Comparison of ENCODE assay signal across 9 cellular contexts in the genomic region with DNA sequence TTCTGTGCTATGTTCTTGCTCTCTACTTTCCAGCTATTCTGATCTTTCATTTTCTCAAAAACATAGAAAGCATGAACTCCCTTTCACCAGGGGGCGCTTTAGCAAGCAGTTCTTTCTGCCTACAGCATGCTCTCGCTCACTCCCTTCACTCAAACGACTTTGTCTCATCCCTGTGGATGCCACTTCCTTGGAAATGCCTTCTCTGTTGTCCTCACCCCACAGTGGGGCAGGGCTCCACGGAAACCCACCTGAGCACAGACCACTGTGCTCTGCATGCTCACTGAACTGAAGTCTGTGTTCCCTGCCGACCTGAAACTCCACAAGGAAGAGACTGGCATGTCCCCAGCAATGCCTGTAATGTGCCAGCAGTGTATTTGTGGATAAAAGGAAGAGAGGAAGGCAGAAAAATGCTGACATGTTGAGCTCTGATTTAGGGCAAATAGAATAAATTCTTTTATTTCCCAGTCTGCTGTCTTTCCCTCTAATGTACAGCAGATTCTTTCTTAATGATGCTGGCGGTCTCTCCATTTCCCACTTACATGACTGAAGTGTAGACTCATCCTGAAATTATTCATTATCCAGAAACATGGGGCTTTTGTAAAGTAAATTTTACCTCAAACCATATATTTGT. TPM values are rescaled to one million over a fixed set of nuclear protein-coding genes. Genes with fewer than 3 reads are reported as not detected.
A peak's percentile ranks its signal among the peaks of the same experiment; 100 is the strongest.
DNase-seq lines count a peak whose midpoint lies in the region; ATAC-seq, FAIRE-seq and TF ChIP-seq lines count a peak whose summit lies in the region.
"Had no signal": no experiment of that assay in that cellular context is flagged by ENCODE, and none has a peak within 500 bp of the region (broad histone marks: within the 10 kb centered on the region; RNA-seq: fewer than 3 reads in every experiment).

No MANE protein-coding gene starts in this region.

- H4K91ac ChIP-seq in mesenchymal stem cell (ENCODE audit: low read length): no peak overlapping the region

- no peak overlapping the region for H3K14ac ChIP-seq in mesenchymal stem cell (ENCODE audit: low read length in 2 of 2)

- H3K79me1 ChIP-seq in mesenchymal stem cell (replicated peaks; ENCODE audit: low read length, poor library complexity, severe bottlenecking): peaks cover 2% of the 10 kb centered on the region

- H3K9ac ChIP-seq in mesenchymal stem cell (ENCODE audit: low read length): peak overlapping the region; percentile 40

- peak overlapping the region; percentile 47 for H4K8ac ChIP-seq in mesenchymal stem cell (ENCODE audit: low read length)

- peak; percentile 23 for FAIRE-seq in H54 (lab: Jason Lieb, UNC)

- no peak overlapping the region for H2BK120ac ChIP-seq in mesenchymal stem cell (ENCODE audit: low read depth, low read length)

- no peak for TF ChIP-seq POLR2A in H54 (IDR thresholded peaks at IDR 0.05; ENCODE audit: low read depth, low read length)
- TF ChIP-seq POLR2A in Peyer's patch (IDR thresholded peaks at IDR 0.05): no peak

- H3K4me1 ChIP-seq in Peyer's patch: peaks cover 0 to 5% (median 0%) of the 10 kb centered on the region in 4 donors
- H3K4me1 ChIP-seq in mesenchymal stem cell (ENCODE audit: control insufficient read depth, insufficient read depth, low read depth, low read length): peaks cover 13% of the 10 kb centered on the region

- no peak overlapping the region for H2AFZ ChIP-seq in mesenchymal stem cell (ENCODE audit: low read depth, low read length)

- peak overlapping the region; percentile 57 for H2BK5ac ChIP-seq in mesenchymal stem cell (ENCODE audit: low read depth, low read length, poor library complexity, severe bottlenecking)

- DNase-seq in COR-L47 (lab: John Stamatoyannopoulos, UW) (peak; percentile 55), H54 (ENCODE audit: insufficient read length, low spot score) (peak; percentile 90), Peyer's patch (peak in 1 of 3 donors; percentile 61), dermis microvascular lymphatic vessel endothelial cell (ENCODE audit: low read depth in 2 of 2) (peak; percentile 10 to 31), mesenchymal stem cell (peak; percentile 69), activated gamma-delta T cell treated with Interleukin-2 at 50 U/mL for 16 hours (no peak)

- H3K23ac ChIP-seq in mesenchymal stem cell (ENCODE audit: low read length in 2 of 2): no peak overlapping the region

- peak in 4 of 6 experiments; percentile 25 to 53 (median 47) for TF ChIP-seq CTCF in Peyer's patch (IDR thresholded peaks at IDR 0.05)

- no peak for ATAC-seq in GM19455 (IDR thresholded peaks at IDR 0.05; ENCODE audit: unreplicated experiment)
- no peak for ATAC-seq in HG03457 (IDR thresholded peaks at IDR 0.05; ENCODE audit: unreplicated experiment)
- ATAC-seq: right cardiac atrium had no signal

- H2BK12ac ChIP-seq in mesenchymal stem cell (ENCODE audit: low read length in 2 of 2): peak overlapping the region in 1 of 2 experiments; percentile 44

- no peak overlapping the region for H2AK5ac ChIP-seq in mesenchymal stem cell (ENCODE audit: low read length, severe bottlenecking)

- H3K4me3 ChIP-seq in Peyer's patch: no peak overlapping the region
- peak overlapping the region in 1 of 2 experiments; percentile 53 for H3K4me3 ChIP-seq in mesenchymal stem cell (ENCODE audit: insufficient read depth in 1 of 2, low read depth in 1 of 2, low read length in 2 of 2)

- no peaks in the 10 kb centered on the region for H3K36me3 ChIP-seq in Peyer's patch
- no peaks in the 10 kb centered on the region for H3K36me3 ChIP-seq in mesenchymal stem cell (ENCODE audit: control insufficient read depth in 1 of 2, insufficient read depth in 2 of 2, low read depth in 1 of 2, low read length in 2 of 2)

- H3K27ac ChIP-seq in Peyer's patch (no peak overlapping the region), mesenchymal stem cell (ENCODE audit: low read length, poor library complexity, severe bottlenecking) (peak overlapping the region; percentile 95)

- H3K9me3 ChIP-seq in Peyer's patch (peaks cover 0 to 4% (median 0%) of the 10 kb centered on the region in 4 donors), mesenchymal stem cell (ENCODE audit: control insufficient read depth, low read length) (peaks cover 7% of the 10 kb centered on the region)

- H3K27me3 ChIP-seq in Peyer's patch: peaks cover 0 to 4% of the 10 kb centered on the region in 2 donors
- no peaks in the 10 kb centered on the region for H3K27me3 ChIP-seq in mesenchymal stem cell (ENCODE audit: control insufficient read depth in 1 of 2, insufficient read depth in 1 of 2, low read length in 2 of 2)

- peak overlapping the region; percentile 24 for H3K4me2 ChIP-seq in mesenchymal stem cell (ENCODE audit: low read length, poor library complexity, severe bottlenecking)

- 16% methylated on average over 6 of the region's 6 CpGs for WGBS in mesenchymal stem cell

- H2BK15ac ChIP-seq in mesenchymal stem cell (ENCODE audit: low read depth, poor library complexity, severe bottlenecking): no peak overlapping the region

- H3K4ac ChIP-seq in mesenchymal stem cell (ENCODE audit: low read depth in 1 of 2, low read length in 2 of 2): no peak overlapping the region

- H3K18ac ChIP-seq in mesenchymal stem cell (ENCODE audit: low read depth in 1 of 2, low read length in 2 of 2): peak overlapping the region; percentile 56 to 70

RNA-seq across cellular contexts. Expression of gene ROR2, which starts 4.9 kb away (rescaled TPM):
- 1 to 10 TPM in 3 of 4 donors, under 1 TPM in 1; 0.70 to 9.9 (median 4.1) TPM for total RNA-seq in Peyer's patch
- total RNA-seq in dermis microvascular lymphatic vessel endothelial cell: not detected in 2 replicates
- 7.6 TPM for polyA plus RNA-seq in mesenchymal stem cell (2013, experiment 1 of 2)
- polyA plus RNA-seq in mesenchymal stem cell (2013, experiment 2 of 2): 7.8 TPM
